Comparison of ENCODE assay signal across 14 cellular contexts in the genomic region with DNA sequence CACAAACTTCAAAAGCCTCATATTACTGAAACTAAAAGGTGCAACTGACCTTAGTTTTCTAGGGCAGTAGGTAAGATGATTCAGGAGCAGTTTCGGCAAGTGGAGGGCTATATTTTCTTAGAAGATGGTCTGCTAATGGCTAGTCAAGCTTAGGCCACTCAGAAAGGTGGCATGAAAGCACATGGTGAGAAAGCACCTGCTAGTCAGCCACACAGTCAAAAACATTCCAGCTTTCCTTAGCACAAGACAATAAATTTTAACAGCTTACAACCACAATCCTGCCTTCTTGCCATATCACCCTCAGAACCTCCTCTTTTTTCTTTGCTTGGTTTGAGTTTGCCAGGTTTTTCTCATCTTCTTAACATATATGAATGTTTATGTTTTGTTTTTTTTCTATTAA.
DNase-seq lines count a peak whose midpoint lies in the region; ATAC-seq, FAIRE-seq and TF ChIP-seq lines count a peak whose summit lies in the region.
"Had no signal": no experiment of that assay in that cellular context is flagged by ENCODE, and none has a peak within 500 bp of the region (broad histone marks: within the 10 kb centered on the region; RNA-seq: fewer than 3 reads in every experiment).

No MANE protein-coding gene starts in this region.

- DNase-seq in RWPE2 (ENCODE audit: low spot score), result no peak
- DNase-seq in fibroblast of mammary gland (ENCODE audit: low read depth), result peak; percentile 17
- no peak for DNase-seq in hepatocyte (ENCODE audit: low spot score)
- DNase-seq in ACHN, result no peak
- DNase-seq in GM19239 (ENCODE audit: insufficient read length, low spot score), result no peak
- DNase-seq: activated CD8-positive, alpha-beta memory T cell treated with anti-CD3 and anti-CD28 coated beads, Interleukin-2, amount 50 U/mL, for 48 hours; natural killer cell had no signal

- ATAC-seq in RWPE2 (ENCODE audit: low read depth) (no peak), GM18909 (IDR thresholded peaks at IDR 0.05; ENCODE audit: poor library complexity, unreplicated experiment) (no peak)
- ATAC-seq: activated naive CD4-positive, alpha-beta T cell treated with anti-CD3 and anti-CD28 coated beads, Interleukin-2, amount 50 U/mL, for 72 hours; natural killer cell had no signal

- H3K4me1 ChIP-seq in ACC112 (ENCODE audit: control insufficient read depth, insufficient read depth, low read length, unreplicated experiment), result peaks cover 22% of the 10 kb centered on the region
- peaks cover 9% of the 10 kb centered on the region for H3K4me1 ChIP-seq in RWPE2 (ENCODE audit: insufficient read depth, poor library complexity, severe bottlenecking)
- peaks cover 15% of the 10 kb centered on the region for H3K4me1 ChIP-seq in rectal smooth muscle tissue (ENCODE audit: control insufficient read depth, insufficient read depth, low read length)
- H3K4me1 ChIP-seq in hepatocyte (ENCODE audit: insufficient read depth), result peaks cover 5% of the 10 kb centered on the region

- H3K27me3 ChIP-seq in ACC112 (ENCODE audit: insufficient read depth, low read length) (no peaks in the 10 kb centered on the region), RWPE2 (ENCODE audit: insufficient read depth, poor library complexity, severe bottlenecking) (no peaks in the 10 kb centered on the region), rectal smooth muscle tissue (ENCODE audit: control insufficient read depth, insufficient read depth, low read length) (no peaks in the 10 kb centered on the region), hepatocyte (no peaks in the 10 kb centered on the region)
- H3K27me3 ChIP-seq: MG63 had no signal

- no peak overlapping the region for H3K4me2 ChIP-seq in hepatocyte

- no peak for FAIRE-seq in GM19239 (lab: Jason Lieb, UNC)
- FAIRE-seq: GM12891 had no signal

- no peaks in the 10 kb centered on the region for H4K20me1 ChIP-seq in hepatocyte (ENCODE audit: insufficient read depth, poor library complexity, severe bottlenecking)

- no peak overlapping the region for H3K9ac ChIP-seq in rectal smooth muscle tissue (ENCODE audit: low read length)

- H3K27ac ChIP-seq in ACC112 (ENCODE audit: low read depth, low read length) (peak overlapping the region; percentile 73), RWPE2 (ENCODE audit: poor library complexity, severe bottlenecking) (peak overlapping the region; percentile 38), rectal smooth muscle tissue (ENCODE audit: low read depth, low read length) (peak overlapping the region; percentile 29), hepatocyte (no peak overlapping the region)
- H3K27ac ChIP-seq: epithelial cell of prostate had no signal

- no peaks in the 10 kb centered on the region for H3K36me3 ChIP-seq in ACC112 (ENCODE audit: insufficient read depth, low read length)
- no peaks in the 10 kb centered on the region; the same call in 1 of the 2 replicates for H3K36me3 ChIP-seq in RWPE2 (ENCODE audit: low read depth)
- H3K36me3 ChIP-seq in rectal smooth muscle tissue (ENCODE audit: control insufficient read depth, insufficient read depth, low read length), result no peaks in the 10 kb centered on the region
- no peaks in the 10 kb centered on the region for H3K36me3 ChIP-seq in hepatocyte (replicated peaks; ENCODE audit: insufficient read depth, low read depth)

- H2AFZ ChIP-seq in ACC112 (ENCODE audit: low read length, unreplicated experiment) (no peak overlapping the region), hepatocyte (no peak overlapping the region)

- no peaks in the 10 kb centered on the region for H3K9me2 ChIP-seq in hepatocyte (replicated peaks; ENCODE audit: insufficient read depth)

- no peak for TF ChIP-seq CTCF in RWPE2 (IDR thresholded peaks at IDR 0.05; ENCODE audit: poor library complexity, severe bottlenecking)
- no peak for TF ChIP-seq CTCF in fibroblast of mammary gland (conservative IDR thresholded peaks at IDR 0.05; ENCODE audit: control insufficient read depth, insufficient read depth, low read depth, low read length)
- TF ChIP-seq CTCF in hepatocyte (IDR thresholded peaks at IDR 0.05; ENCODE audit: poor library complexity), result no peak

- WGBS in hepatocyte (ENCODE audit: low lambda C conversion rate, missing lambda C conversion rate), result 100% methylated on average over 1 of the region's 1 CpG

- in situ Hi-C loops in ACHN (cut with HindIII; ENCODE audit: low pct_ligation_motif_present, low pct_unique_long_range_greater_than_20kb, low sequenced_read_pairs), result no loop called here

- no peak overlapping the region for H3K4me3 ChIP-seq in ACC112 (ENCODE audit: low read depth, low read length)
- H3K4me3 ChIP-seq in RWPE2 (ENCODE audit: severe bottlenecking), result no peak overlapping the region
- no peak overlapping the region for H3K4me3 ChIP-seq in fibroblast of mammary gland (ENCODE audit: control insufficient read depth, low read depth, low read length)
- no peak overlapping the region for H3K4me3 ChIP-seq in rectal smooth muscle tissue (ENCODE audit: low read length)
- H3K4me3 ChIP-seq in hepatocyte, result no peak overlapping the region
- H3K4me3 ChIP-seq: MG63 had no signal

- no peaks in the 10 kb centered on the region for H3K79me2 ChIP-seq in ACC112 (ENCODE audit: control insufficient read depth, insufficient read depth, low read length, unreplicated experiment)
- no peaks in the 10 kb centered on the region for H3K79me2 ChIP-seq in hepatocyte

- H3K9me3 ChIP-seq in RWPE2 (ENCODE audit: severe bottlenecking) (no peaks in the 10 kb centered on the region), hepatocyte (ENCODE audit: low read depth) (no peaks in the 10 kb centered on the region)
- H3K9me3 ChIP-seq: MG63 had no signal
